15 cellular contexts compared by ENCODE assay signal in the genomic region with DNA sequence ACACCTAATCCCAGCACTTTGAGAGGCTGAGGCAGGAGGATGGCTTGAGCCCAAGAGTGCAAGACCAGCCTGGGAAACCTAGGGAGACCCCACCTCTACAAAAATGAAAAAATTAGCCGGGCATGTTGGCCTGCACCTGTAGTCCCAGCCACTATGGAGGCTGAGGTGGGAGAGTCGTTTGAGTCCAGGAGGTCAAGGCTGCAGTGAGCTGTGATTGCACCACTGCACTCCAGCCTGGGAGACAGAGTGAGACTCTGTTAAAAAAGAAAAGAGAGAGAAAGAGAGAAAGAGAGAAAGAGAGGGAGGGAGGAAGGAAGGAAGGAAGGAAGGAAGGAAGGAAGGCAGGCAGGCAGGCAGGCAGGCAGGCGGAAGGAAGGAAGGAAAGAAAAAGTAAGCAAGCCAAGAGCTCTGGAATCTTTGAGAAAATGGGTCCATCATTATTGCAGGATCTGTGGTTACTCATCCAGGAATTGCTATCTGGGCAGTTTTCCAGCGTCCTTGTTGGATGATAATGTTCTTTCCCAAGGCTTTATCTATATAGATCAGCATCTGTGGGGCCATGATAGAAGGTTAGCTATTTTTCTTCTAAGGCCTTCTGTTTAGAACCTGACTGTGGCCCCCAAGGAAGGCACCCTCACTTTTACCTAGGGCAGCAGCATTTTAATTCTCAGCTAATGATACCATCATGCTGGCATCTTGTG.
A peak's percentile ranks its signal among the peaks of the same experiment; 100 is the strongest.
DNase-seq lines count a peak whose midpoint lies in the region; ATAC-seq and TF ChIP-seq lines count a peak whose summit lies in the region.
"Had no signal": no experiment of that assay in that cellular context is flagged by ENCODE, and none has a peak within 500 bp of the region (broad histone marks: within the 10 kb centered on the region; RNA-seq: fewer than 3 reads in every experiment).

No MANE protein-coding gene starts in this region.

- peak overlapping the region; percentile 39 for H3K4me2 ChIP-seq in BLaER1

- ATAC-seq in HG03025 (IDR thresholded peaks at IDR 0.05; ENCODE audit: low FRiP score, unreplicated experiment): no peak
- ATAC-seq in GM18909 (IDR thresholded peaks at IDR 0.05; ENCODE audit: poor library complexity, unreplicated experiment): no peak
- ATAC-seq: left colon had no signal

- H3K27me3 ChIP-seq in BLaER1 (no peaks in the 10 kb centered on the region), MG63 (no peaks in the 10 kb centered on the region)
- H3K27me3 ChIP-seq: stomach had no signal

- DNase-seq in MG63 (peak; percentile 28), choroid plexus epithelial cell (ENCODE audit: low read depth) (peak; percentile 71), neural crest cell (ENCODE audit: low read depth, low spot score) (no peak), DMS79 treated with DMSO at 0.1 percent for 48 hours (lab: John Stamatoyannopoulos, UW) (no peak)
- no peak for DNase-seq in activated CD4-positive, alpha-beta T cell treated with anti-CD3 and anti-CD28 coated beads, Interleukin-2, amount 10 ng/mL, durations not matched to agents 24 days and 14 days
- DNase-seq: activated T-cell treated with anti-CD3 and anti-CD28 coated beads, Interleukin-2, amount 50 U/mL, for 1 hour; left colon; NCI-H1417 treated with DMSO at 0.1 percent for 48 hours; NCI-H510A; stomach; T-helper 2 cell had no signal

- no peak overlapping the region for H3K4me3 ChIP-seq in BLaER1
- H3K4me3 ChIP-seq in MG63: no peak overlapping the region
- no peak overlapping the region for H3K4me3 ChIP-seq in choroid plexus epithelial cell (ENCODE audit: low read depth, low read length)
- H3K4me3 ChIP-seq: skin epidermis, stomach had no signal

- H3K36me3 ChIP-seq in BLaER1 (no peaks in the 10 kb centered on the region), MG63 (no peaks in the 10 kb centered on the region)
- H3K36me3 ChIP-seq: stomach had no signal

- no peaks in the 10 kb centered on the region for H3K27me3 Mint-ChIP-seq in neural crest cell (ENCODE audit: low read depth)
- H3K27me3 Mint-ChIP-seq in activated CD4-positive, alpha-beta T cell treated with anti-CD3 and anti-CD28 coated beads, Interleukin-2, amount 10 ng/mL, durations not matched to agents 24 days and 14 days: no peaks in the 10 kb centered on the region

- intact Hi-C loops in activated CD4-positive, alpha-beta T cell treated with anti-CD3 and anti-CD28 coated beads, Interleukin-2, amount 10 ng/mL, durations not matched to agents 24 days and 14 days (cut with micrococcal nuclease): no loop called here

- H3K4me3 Mint-ChIP-seq in neural crest cell: no peak overlapping the region
- no peak overlapping the region for H3K4me3 Mint-ChIP-seq in activated CD4-positive, alpha-beta T cell treated with anti-CD3 and anti-CD28 coated beads, Interleukin-2, amount 10 ng/mL, durations not matched to agents 24 days and 14 days

- TF ChIP-seq CTCF in choroid plexus epithelial cell (conservative IDR thresholded peaks at IDR 0.05; ENCODE audit: low read depth, low read length): no peak
- no peak for TF ChIP-seq CTCF in neural crest cell (conservative IDR thresholded peaks at IDR 0.05)

- H4K20me1 ChIP-seq in BLaER1: no peaks in the 10 kb centered on the region

- peaks cover 5% of the 10 kb centered on the region for H3K4me1 Mint-ChIP-seq in neural crest cell
- no peaks in the 10 kb centered on the region for H3K4me1 Mint-ChIP-seq in activated CD4-positive, alpha-beta T cell treated with anti-CD3 and anti-CD28 coated beads, Interleukin-2, amount 10 ng/mL, durations not matched to agents 24 days and 14 days

- H3K9ac ChIP-seq in BLaER1: no peak overlapping the region

- H3K9me3 ChIP-seq in BLaER1: no peaks in the 10 kb centered on the region
- H3K9me3 ChIP-seq in MG63: no peaks in the 10 kb centered on the region
- H3K9me3 ChIP-seq: stomach had no signal

- peak overlapping the region; percentile 57 for H3K27ac Mint-ChIP-seq in neural crest cell (ENCODE audit: unreplicated experiment)
- H3K27ac Mint-ChIP-seq in activated CD4-positive, alpha-beta T cell treated with anti-CD3 and anti-CD28 coated beads, Interleukin-2, amount 10 ng/mL, durations not matched to agents 24 days and 14 days: no peak overlapping the region

- H3K27ac ChIP-seq in BLaER1: no peak overlapping the region
- H3K27ac ChIP-seq: stomach had no signal

- peaks cover 30% of the 10 kb centered on the region for H3K4me1 ChIP-seq in BLaER1
- H3K4me1 ChIP-seq: stomach had no signal

- no peaks in the 10 kb centered on the region for H3K36me3 Mint-ChIP-seq in neural crest cell (ENCODE audit: low read depth)
- no peaks in the 10 kb centered on the region for H3K36me3 Mint-ChIP-seq in activated CD4-positive, alpha-beta T cell treated with anti-CD3 and anti-CD28 coated beads, Interleukin-2, amount 10 ng/mL, durations not matched to agents 24 days and 14 days (ENCODE audit: low read depth)

- no peaks in the 10 kb centered on the region for H3K9me3 Mint-ChIP-seq in neural crest cell
- H3K9me3 Mint-ChIP-seq in activated CD4-positive, alpha-beta T cell treated with anti-CD3 and anti-CD28 coated beads, Interleukin-2, amount 10 ng/mL, durations not matched to agents 24 days and 14 days: no peaks in the 10 kb centered on the region

Comparison
In these comparisons a context has a peak if more than half of its experiments do, and no peak if none do; other contexts are left out.
1. DNase-seq: peak in MG63 (single experiment) and choroid plexus epithelial cell (single experiment); none in neural crest cell (single experiment), activated CD4-positive, alpha-beta T cell treated with anti-CD3 and anti-CD28 coated beads, Interleukin-2, amount 10 ng/mL, durations not matched to agents 24 days and 14 days (single experiment) and DMS79 treated with DMSO at 0.1 percent for 48 hours (single experiment).